ENCODE assay signal across 12 cellular contexts in genomic region chr9:128809036-128809599, GRCh38. TPM values are rescaled to one million over a fixed set of nuclear protein-coding genes. Genes with fewer than 3 reads are reported as not detected.
DNase-seq lines count a peak whose midpoint lies in the region; ATAC-seq and TF ChIP-seq lines count a peak whose summit lies in the region.
"Had no signal": no experiment of that assay in that cellular context is flagged by ENCODE, and none has a peak within 500 bp of the region (broad histone marks: within the 10 kb centered on the region; RNA-seq: fewer than 3 reads in every experiment).

No MANE protein-coding gene starts in this region.

- H3K36me3 Mint-ChIP-seq in activated CD4-positive, alpha-beta T cell treated with anti-CD3 and anti-CD28 coated beads, Interleukin-2, amount 10 ng/mL, durations not matched to agents 7 days and 5 days (ENCODE audit: low read depth) = peaks cover 3% of the 10 kb centered on the region

- no peak overlapping the region for H3K27ac Mint-ChIP-seq in activated CD4-positive, alpha-beta T cell treated with anti-CD3 and anti-CD28 coated beads, Interleukin-2, amount 10 ng/mL, durations not matched to agents 7 days and 5 days

- intact Hi-C loops in Right ventricle myocardium inferior (cut with DNase I) = no loop called here
- intact Hi-C loops in cardiac septum (cut with DNase I) = no loop called here
- intact Hi-C loops in left colon (cut with DNase I, micrococcal nuclease) = no loop called here
- intact Hi-C loops in sciatic nerve (cut with DNase I) = no loop called here

- POLR2A ChIA-PET in RWPE1 (lab: Yijun Ruan, JAX; ENCODE audit: low non-redundant PET) = interaction anchor here (0.6 kb wide), 2 partner anchors 20 to 24 kb away, joined by 3 read pairs; no protein-coding TSS in a partner anchor
- POLR2A ChIA-PET in activated CD4-positive, alpha-beta T cell treated with anti-CD3 and anti-CD28 coated beads, Interleukin-2, amount 10 ng/mL, durations not matched to agents 7 days and 5 days (lab: Charles Lee) = no interaction called here

- no peaks in the 10 kb centered on the region for H3K4me1 Mint-ChIP-seq in activated CD4-positive, alpha-beta T cell treated with anti-CD3 and anti-CD28 coated beads, Interleukin-2, amount 10 ng/mL, durations not matched to agents 7 days and 5 days
- H3K4me1 Mint-ChIP-seq: CD4-positive, CD25-positive, alpha-beta regulatory T cell had no signal

- no peaks in the 10 kb centered on the region for H3K9me3 Mint-ChIP-seq in activated CD4-positive, alpha-beta T cell treated with anti-CD3 and anti-CD28 coated beads, Interleukin-2, amount 10 ng/mL, durations not matched to agents 7 days and 5 days
- H3K9me3 Mint-ChIP-seq: CD4-positive, CD25-positive, alpha-beta regulatory T cell had no signal

- DNase-seq in Right ventricle myocardium inferior (ENCODE audit: missing footprints) = peak; percentile 46
- DNase-seq in cardiac septum (ENCODE audit: low spot score) = no peak
- no peak for DNase-seq in RWPE1 (ENCODE audit: low spot score)
- no peak for DNase-seq in left colon
- no peak for DNase-seq in sciatic nerve (ENCODE audit: low spot score)
- no peak for DNase-seq in nucleus accumbens (lab: John Stamatoyannopoulos, UW)
- no peak for DNase-seq in activated CD4-positive, alpha-beta T cell treated with anti-CD3 and anti-CD28 coated beads, Interleukin-2, amount 10 ng/mL, durations not matched to agents 7 days and 5 days
- DNase-seq: Calu3; CD4-positive, CD25-positive, alpha-beta regulatory T cell; DMS 273 treated with DMSO at 0.1 percent for 48 hours; GM23248 had no signal

- no peak overlapping the region for H3K4me3 Mint-ChIP-seq in activated CD4-positive, alpha-beta T cell treated with anti-CD3 and anti-CD28 coated beads, Interleukin-2, amount 10 ng/mL, durations not matched to agents 7 days and 5 days
- H3K4me3 Mint-ChIP-seq: CD4-positive, CD25-positive, alpha-beta regulatory T cell had no signal

- ATAC-seq in Right ventricle myocardium inferior = no peak
- ATAC-seq in left colon = peak; percentile 21
- ATAC-seq in sciatic nerve = peak; percentile 39
- no peak for ATAC-seq in GM21786 (IDR thresholded peaks at IDR 0.05; ENCODE audit: unreplicated experiment)

- H3K27ac ChIP-seq in RWPE1 = peak overlapping the region; percentile 4
- H3K27ac ChIP-seq: GM23248 had no signal

- CTCF ChIA-PET in RWPE1 (lab: Yijun Ruan, JAX) = interaction anchor here (0.9 kb wide), 1 partner anchor 9 kb away, joined by 6 read pairs; the partner anchor contains the start of gene ENDOG
- CTCF ChIA-PET in activated CD4-positive, alpha-beta T cell treated with anti-CD3 and anti-CD28 coated beads, Interleukin-2, amount 10 ng/mL, durations not matched to agents 7 days and 5 days (lab: Charles Lee) = interaction anchor here (0.7 to 2.4 kb wide), 3 partner anchors 10 to 125 kb away, joined by 3 to 23 read pairs (median 3); partner anchors contain the start of gene ENDOG

- H3K27me3 Mint-ChIP-seq in activated CD4-positive, alpha-beta T cell treated with anti-CD3 and anti-CD28 coated beads, Interleukin-2, amount 10 ng/mL, durations not matched to agents 7 days and 5 days = no peaks in the 10 kb centered on the region
- H3K27me3 Mint-ChIP-seq: CD4-positive, CD25-positive, alpha-beta regulatory T cell had no signal

- TF ChIP-seq CTCF in RWPE1 (conservative IDR thresholded peaks at IDR 0.05; ENCODE audit: low read depth) = no peak

RNA-seq across cellular contexts. Expression of gene ENDOG, which starts 9.2 kb away (rescaled TPM):
- total RNA-seq in Right ventricle myocardium inferior (84.4 TPM), cardiac septum (47.1 TPM), left colon (10 to 100 TPM; 46.5 to 63.0 TPM), sciatic nerve (14.1 TPM)
- total RNA-seq in activated CD4-positive, alpha-beta T cell treated with anti-CD3 and anti-CD28 coated beads, Interleukin-2, amount 10 ng/mL, durations not matched to agents 7 days and 5 days = 10 to 100 TPM; 10.2 to 11.3 TPM

RNA-seq across cellular contexts. Expression of gene SPOUT1, which starts 20.5 kb away (rescaled TPM):
- total RNA-seq in Right ventricle myocardium inferior = 17.4 TPM
- total RNA-seq in cardiac septum = 18.0 TPM
- 10 to 100 TPM; 32.3 to 33.3 TPM for total RNA-seq in left colon
- 32.7 TPM for total RNA-seq in sciatic nerve
- 10 to 100 TPM; 60.5 to 75.0 TPM for total RNA-seq in activated CD4-positive, alpha-beta T cell treated with anti-CD3 and anti-CD28 coated beads, Interleukin-2, amount 10 ng/mL, durations not matched to agents 7 days and 5 days

RNA-seq across cellular contexts. Expression of gene TBC1D13, which starts 22.1 kb away (rescaled TPM):
- 16.6 TPM for total RNA-seq in Right ventricle myocardium inferior
- total RNA-seq in cardiac septum = 15.7 TPM
- 10 to 100 TPM; 21.9 to 24.4 TPM for total RNA-seq in left colon
- 23.2 TPM for total RNA-seq in sciatic nerve
- total RNA-seq in activated CD4-positive, alpha-beta T cell treated with anti-CD3 and anti-CD28 coated beads, Interleukin-2, amount 10 ng/mL, durations not matched to agents 7 days and 5 days = 10 to 100 TPM; 18.4 to 21.1 TPM

RNA-seq across cellular contexts. Expression of gene ZER1, which starts 37.4 kb away (rescaled TPM):
- total RNA-seq in Right ventricle myocardium inferior (51.5 TPM), cardiac septum (51.8 TPM), left colon (10 to 100 TPM; 53.0 to 62.0 TPM), sciatic nerve (40.6 TPM)
- total RNA-seq in activated CD4-positive, alpha-beta T cell treated with anti-CD3 and anti-CD28 coated beads, Interleukin-2, amount 10 ng/mL, durations not matched to agents 7 days and 5 days = 10 to 100 TPM; 21.3 TPM

Comparison
In these comparisons a context has a peak if more than half of its experiments do, and no peak if none do; other contexts are left out.
1. ATAC-seq: peak in left colon (single experiment) and sciatic nerve (single experiment); none in Right ventricle myocardium inferior (single experiment) and GM21786 (single experiment).